17 cellular contexts compared by ENCODE assay signal in genomic region chrX:30712214-30712613, GRCh38. TPM values are rescaled to one million over a fixed set of nuclear protein-coding genes. Genes with fewer than 3 reads are reported as not detected.
DNase-seq lines count a peak whose midpoint lies in the region; ATAC-seq, FAIRE-seq and TF ChIP-seq lines count a peak whose summit lies in the region.
"Had no signal": no experiment of that assay in that cellular context is flagged by ENCODE, and none has a peak within 500 bp of the region (broad histone marks: within the 10 kb centered on the region; RNA-seq: fewer than 3 reads in every experiment).

No MANE protein-coding gene starts in this region.

- POLR2A ChIA-PET in activated CD4-positive, alpha-beta T cell treated with anti-CD3 and anti-CD28 coated beads for 36 hours (lab: Charles Lee) = no interaction called here

- ATAC-seq in activated CD4-positive, alpha-beta T cell treated with anti-CD3 and anti-CD28 coated beads for 36 hours = peak; percentile 21
- no peak for ATAC-seq in pancreas

- no peak overlapping the region for H3K27ac ChIP-seq in pancreas
- H3K27ac ChIP-seq: HL-60 had no signal

- H3K36me3 Mint-ChIP-seq in activated CD4-positive, alpha-beta T cell treated with anti-CD3 and anti-CD28 coated beads for 36 hours (ENCODE audit: low read depth) = peaks cover 34% of the 10 kb centered on the region
- H3K36me3 Mint-ChIP-seq in activated T-helper 1 cell treated with anti-CD3 and anti-CD28 coated beads, Interleukin-12 subunit alpha, Interleukin-12 subunit beta, Interleukin-2, Interleukin-4 antibody, amounts not matched to agents 30 ng/mL and 10 ng/mL and 1 ng/mL, durations not matched to agents 14 hours and 24 hours and 36 hours (ENCODE audit: low read depth) = peaks cover 47% of the 10 kb centered on the region

- TF ChIP-seq CTCF in pancreas (IDR thresholded peaks at IDR 0.05) = no peak

- WGBS in pancreas, 2 donors = 48 to 70% methylated on average over 1 of the region's 1 CpG

- no peaks in the 10 kb centered on the region for H3K9me3 ChIP-seq in pancreas
- H3K9me3 ChIP-seq: BE2C, MG63 had no signal

- H3K36me3 ChIP-seq in pancreas = no peaks in the 10 kb centered on the region
- H3K36me3 ChIP-seq: BE2C, MG63 had no signal

- no peak for DNase-seq in activated CD4-positive, alpha-beta T cell treated with anti-CD3 and anti-CD28 coated beads for 36 hours
- no peak for DNase-seq in activated CD4-positive, alpha-beta T cell treated with anti-CD3 and anti-CD28 coated beads for 4 hours
- no peak for DNase-seq in activated T-helper 1 cell treated with anti-CD3 and anti-CD28 coated beads, Interleukin-12 subunit alpha, Interleukin-12 subunit beta, Interleukin-2, Interleukin-4 antibody, amounts not matched to agents 30 ng/mL and 10 ng/mL and 1 ng/mL, durations not matched to agents 14 hours and 24 hours and 36 hours (ENCODE audit: low spot score)
- DNase-seq in pancreas = no peak
- DNase-seq in SK-N-DZ (ENCODE audit: low spot score) = no peak
- DNase-seq in cerebellum (ENCODE audit: low spot score) = no peak
- DNase-seq: DMS 273 treated with DMSO at 0.1 percent for 48 hours, MG63, NCI-H1436 treated with DMSO at 0.1 percent for 48 hours, NCI-H2029, NCI-H524 treated with DMSO at 0.1 percent for 48 hours had no signal

- CTCF ChIA-PET in activated CD4-positive, alpha-beta T cell treated with anti-CD3 and anti-CD28 coated beads for 36 hours (lab: Charles Lee) = no interaction called here

- FAIRE-seq in G401.6 (lab: Jason Lieb, UNC) = peak; percentile 21
- FAIRE-seq in pancreas (lab: Jason Lieb, UNC) = peak; percentile 68
- FAIRE-seq: HTR-8/SVneo had no signal

- H3K4me1 ChIP-seq in pancreas = no peaks in the 10 kb centered on the region
- H3K4me1 ChIP-seq: BE2C had no signal

- no peak overlapping the region for H3K4me3 Mint-ChIP-seq in activated CD4-positive, alpha-beta T cell treated with anti-CD3 and anti-CD28 coated beads for 36 hours
- H3K4me3 Mint-ChIP-seq in activated T-helper 1 cell treated with anti-CD3 and anti-CD28 coated beads, Interleukin-12 subunit alpha, Interleukin-12 subunit beta, Interleukin-2, Interleukin-4 antibody, amounts not matched to agents 30 ng/mL and 10 ng/mL and 1 ng/mL, durations not matched to agents 14 hours and 24 hours and 36 hours = no peak overlapping the region
- H3K4me3 Mint-ChIP-seq: GM23338 had no signal

- no peaks in the 10 kb centered on the region for H3K27me3 ChIP-seq in pancreas
- H3K27me3 ChIP-seq: BE2C, MG63 had no signal

- no peaks in the 10 kb centered on the region for H3K27me3 Mint-ChIP-seq in activated CD4-positive, alpha-beta T cell treated with anti-CD3 and anti-CD28 coated beads for 36 hours
- H3K27me3 Mint-ChIP-seq in activated T-helper 1 cell treated with anti-CD3 and anti-CD28 coated beads, Interleukin-12 subunit alpha, Interleukin-12 subunit beta, Interleukin-2, Interleukin-4 antibody, amounts not matched to agents 30 ng/mL and 10 ng/mL and 1 ng/mL, durations not matched to agents 14 hours and 24 hours and 36 hours (ENCODE audit: insufficient read depth) = no peaks in the 10 kb centered on the region
- H3K27me3 Mint-ChIP-seq: CD4-positive, CD25-positive, alpha-beta regulatory T cell had no signal

- H3K27ac Mint-ChIP-seq in activated CD4-positive, alpha-beta T cell treated with anti-CD3 and anti-CD28 coated beads for 36 hours = peak overlapping the region; percentile 31
- H3K27ac Mint-ChIP-seq in activated T-helper 1 cell treated with anti-CD3 and anti-CD28 coated beads, Interleukin-12 subunit alpha, Interleukin-12 subunit beta, Interleukin-2, Interleukin-4 antibody, amounts not matched to agents 30 ng/mL and 10 ng/mL and 1 ng/mL, durations not matched to agents 14 hours and 24 hours and 36 hours = peak overlapping the region; percentile 44
- H3K27ac Mint-ChIP-seq: GM23338 had no signal

- intact Hi-C loops in activated CD4-positive, alpha-beta T cell treated with anti-CD3 and anti-CD28 coated beads for 36 hours (cut with DNase I, micrococcal nuclease) = loop anchor here (2.0 to 5.0 kb wide), 6 partner anchors 53 to 135 kb away; partner anchors contain the start of gene TASL (in 2 of the 2)
- intact Hi-C loops in activated T-helper 1 cell treated with anti-CD3 and anti-CD28 coated beads, Interleukin-12 subunit alpha, Interleukin-12 subunit beta, Interleukin-2, Interleukin-4 antibody, amounts not matched to agents 30 ng/mL and 10 ng/mL and 1 ng/mL, durations not matched to agents 14 hours and 24 hours and 36 hours (cut with micrococcal nuclease) = loop anchor here (2.0 kb wide), 1 partner anchor 135 kb away; the partner anchor contains the start of gene TASL
- intact Hi-C loops in pancreas (cut with DNase I) = loop anchor here in 1 of 3 donors (5.0 kb wide), 1 partner anchor 140 kb away; no protein-coding TSS in a partner anchor

- H3K9me3 Mint-ChIP-seq in activated CD4-positive, alpha-beta T cell treated with anti-CD3 and anti-CD28 coated beads for 36 hours (ENCODE audit: low read depth) = no peaks in the 10 kb centered on the region
- H3K9me3 Mint-ChIP-seq in activated T-helper 1 cell treated with anti-CD3 and anti-CD28 coated beads, Interleukin-12 subunit alpha, Interleukin-12 subunit beta, Interleukin-2, Interleukin-4 antibody, amounts not matched to agents 30 ng/mL and 10 ng/mL and 1 ng/mL, durations not matched to agents 14 hours and 24 hours and 36 hours = no peaks in the 10 kb centered on the region
- H3K9me3 Mint-ChIP-seq: CD4-positive, CD25-positive, alpha-beta regulatory T cell; GM23338 had no signal

- no peak overlapping the region for H3K4me3 ChIP-seq in pancreas
- H3K4me3 ChIP-seq: GM23338, MG63 had no signal

- peaks cover 33% of the 10 kb centered on the region for H3K4me1 Mint-ChIP-seq in activated CD4-positive, alpha-beta T cell treated with anti-CD3 and anti-CD28 coated beads for 36 hours
- H3K4me1 Mint-ChIP-seq in activated T-helper 1 cell treated with anti-CD3 and anti-CD28 coated beads, Interleukin-12 subunit alpha, Interleukin-12 subunit beta, Interleukin-2, Interleukin-4 antibody, amounts not matched to agents 30 ng/mL and 10 ng/mL and 1 ng/mL, durations not matched to agents 14 hours and 24 hours and 36 hours (ENCODE audit: low read depth) = peaks cover 49% of the 10 kb centered on the region
- H3K4me1 Mint-ChIP-seq: GM23338 had no signal

RNA-seq across cellular contexts. Expression of gene GK, which starts 59.0 kb away (rescaled TPM):
- total RNA-seq in activated CD4-positive, alpha-beta T cell treated with anti-CD3 and anti-CD28 coated beads for 36 hours = 100 to 1,000 TPM in 1 of 2 experiments, 10 to 100 TPM in 1; 77.8 to 106 TPM
- total RNA-seq in activated T-helper 1 cell treated with anti-CD3 and anti-CD28 coated beads, Interleukin-12 subunit alpha, Interleukin-12 subunit beta, Interleukin-2, Interleukin-4 antibody, amounts not matched to agents 30 ng/mL and 10 ng/mL and 1 ng/mL, durations not matched to agents 14 hours and 24 hours and 36 hours = 71.1 and 77.5 TPM in 2 replicates
- 1 to 10 TPM; 1.6 to 7.5 (median 2.6) TPM for total RNA-seq in pancreas
- polyA plus RNA-seq in pancreas = 1 to 10 TPM; 1.3 to 3.9 TPM
- polyA plus RNA-seq in SK-N-DZ (2014; cell fraction: cytosol; rRNA removed) = 6.4 and 6.6 TPM in 2 replicates
- 8.8 and 16.4 TPM in 2 replicates for polyA plus RNA-seq in SK-N-DZ (2014; cell fraction: nucleus; rRNA removed)
- 13.8 TPM for total RNA-seq in cerebellum
